Comparison of ENCODE assay signal across 2 cellular contexts in genomic region chr7:40733111-40733510, GRCh38.
TF ChIP-seq lines count a peak whose summit lies in the region.

No MANE protein-coding gene starts in this region.

TF ChIP-seq in HepG2, 621 proteins besides CTCF, POLR2A, EP300 and RAD21 (continued from another document and continues in another):
- TF ChIP-seq MAFK (conservative IDR thresholded peaks at IDR 0.05 in 1 of 2, IDR thresholded peaks at IDR 0.05 in 1 of 2; ENCODE audit: low read length in 2 of 2) (peak; percentile 8 to 34; a peak in 1 of 4 replicates), TCF12 (IDR thresholded peaks at IDR 0.05) (no peak), TCF12 (CRISPR knock-in tag; IDR thresholded peaks at IDR 0.05) (no peak), BRCA1 (CRISPR knock-in tag; IDR thresholded peaks at IDR 0.05) (no peak), ZNF18 (CRISPR knock-in tag; IDR thresholded peaks at IDR 0.05; ENCODE audit: insufficient replicate concordance) (no peak), NFE2 (CRISPR knock-in tag; IDR thresholded peaks at IDR 0.05) (peak; percentile 33; the same call in 1 of the 2 replicates), ZBTB4 (CRISPR knock-in tag; IDR thresholded peaks at IDR 0.05; ENCODE audit: borderline replicate concordance) (no peak), JUNB (CRISPR knock-in tag; IDR thresholded peaks at IDR 0.05; ENCODE audit: borderline replicate concordance) (peak; percentile 67; the same call in 1 of the 2 replicates), ZNF777 (CRISPR knock-in tag; IDR thresholded peaks at IDR 0.05) (no peak), NFE2L2 (IDR thresholded peaks at IDR 0.05; ENCODE audit: low read length) (peak; percentile 66), HOXA9 (CRISPR knock-in tag; IDR thresholded peaks at IDR 0.05; ENCODE audit: borderline replicate concordance) (no peak), ZSCAN12 (CRISPR knock-in tag; IDR thresholded peaks at IDR 0.05) (no peak), SIN3A (IDR thresholded peaks at IDR 0.05; ENCODE audit: borderline replicate concordance, low read depth, low read length) (no peak), ZNF709 (CRISPR knock-in tag; IDR thresholded peaks at IDR 0.05) (no peak), DRAP1 (CRISPR knock-in tag; IDR thresholded peaks at IDR 0.05) (no peak), NR2F6 (IDR thresholded peaks at IDR 0.05) (peak; percentile 87), NR2F6 (CRISPR knock-in tag; IDR thresholded peaks at IDR 0.05) (peak; percentile 63; the same call in 1 of the 2 replicates), ZNF570 (CRISPR knock-in tag; IDR thresholded peaks at IDR 0.05; ENCODE audit: borderline replicate concordance) (no peak), JARID2 (CRISPR knock-in tag; IDR thresholded peaks at IDR 0.05; ENCODE audit: insufficient replicate concordance) (no peak), FOXK1 (CRISPR knock-in tag; IDR thresholded peaks at IDR 0.05; ENCODE audit: borderline replicate concordance, low read depth) (no peak), RELA (CRISPR knock-in tag; IDR thresholded peaks at IDR 0.05) (no peak), U2AF1 (optimal IDR thresholded peaks at IDR 0.05; ENCODE audit: low read depth, low read length) (no peak), FOXC1 (CRISPR knock-in tag; IDR thresholded peaks at IDR 0.05; ENCODE audit: borderline replicate concordance) (no peak), GATA4 (IDR thresholded peaks at IDR 0.05; ENCODE audit: borderline replicate concordance, low read depth) (peak; percentile 95), ZNF672 (CRISPR knock-in tag; IDR thresholded peaks at IDR 0.05) (no peak), FOSL1 (CRISPR knock-in tag; IDR thresholded peaks at IDR 0.05; ENCODE audit: borderline replicate concordance) (peak; percentile 44; the same call in 1 of the 2 replicates), SALL1 (CRISPR knock-in tag; IDR thresholded peaks at IDR 0.05) (no peak), MAFF (IDR thresholded peaks at IDR 0.05; ENCODE audit: low read depth, low read length) (peak; percentile 38; the same call in 1 of the 2 replicates), ZFX (CRISPR knock-in tag; IDR thresholded peaks at IDR 0.05; ENCODE audit: low read depth) (no peak), MIXL1 (CRISPR knock-in tag; IDR thresholded peaks at IDR 0.05) (no peak), RARG (CRISPR knock-in tag; IDR thresholded peaks at IDR 0.05; ENCODE audit: low read depth) (no peak)

TF ChIP-seq in WTC11, 78 proteins besides CTCF, POLR2A, EP300 and RAD21 (continued from another document):
- TF ChIP-seq ZNF532 (CRISPR knock-in tag; IDR thresholded peaks at IDR 0.05; ENCODE audit: borderline replicate concordance) (no peak), AFF4 (CRISPR knock-in tag; IDR thresholded peaks at IDR 0.05; ENCODE audit: borderline replicate concordance) (no peak), FOXP4 (CRISPR knock-in tag; IDR thresholded peaks at IDR 0.05) (no peak), IRF1 (CRISPR knock-in tag; IDR thresholded peaks at IDR 0.05) (no peak), AR (CRISPR knock-in tag; IDR thresholded peaks at IDR 0.05) (no peak), NR2C2 (CRISPR knock-in tag; IDR thresholded peaks at IDR 0.05) (no peak), NR1H2 (CRISPR knock-in tag; IDR thresholded peaks at IDR 0.05) (no peak), JAZF1 (CRISPR knock-in tag; IDR thresholded peaks at IDR 0.05) (no peak), OVOL2 (CRISPR knock-in tag; IDR thresholded peaks at IDR 0.05; ENCODE audit: borderline replicate concordance) (no peak), SMAD4 (CRISPR knock-in tag; IDR thresholded peaks at IDR 0.05) (no peak), E2F5 (CRISPR knock-in tag; IDR thresholded peaks at IDR 0.05) (no peak)
